ENCODE assay signal across 24 cellular contexts in genomic region chrX:21427086-21427485, GRCh38. TPM values are rescaled to one million over a fixed set of nuclear protein-coding genes. Genes with fewer than 3 reads are reported as not detected.
DNase-seq lines count a peak whose midpoint lies in the region; ATAC-seq, FAIRE-seq and TF ChIP-seq lines count a peak whose summit lies in the region.
"Had no signal": no experiment of that assay in that cellular context is flagged by ENCODE, and none has a peak within 500 bp of the region (broad histone marks: within the 10 kb centered on the region; RNA-seq: fewer than 3 reads in every experiment).

No MANE protein-coding gene starts in this region.

- no peak for TF ChIP-seq POLR2A in A549 (IDR thresholded peaks at IDR 0.05; ENCODE audit: low read length)
- TF ChIP-seq POLR2A in GM12892 (IDR thresholded peaks at IDR 0.05; ENCODE audit: low read depth, low read length): no peak

- TF ChIP-seq CTCF in A549 (IDR thresholded peaks at IDR 0.05): no peak
- no peak for TF ChIP-seq CTCF in astrocyte (IDR thresholded peaks at IDR 0.05; ENCODE audit: insufficient read depth, low read depth, low read length)

- WGBS in A549 (ENCODE audit: missing lambda C conversion rate): 91% methylated on average over 2 of the region's 2 CpGs

- H3K9me3 ChIP-seq in A549: no peaks in the 10 kb centered on the region
- H3K9me3 ChIP-seq in astrocyte (ENCODE audit: insufficient read depth, low read depth, low read length): no peaks in the 10 kb centered on the region
- H3K9me3 ChIP-seq: BLaER1 treated with 17β-estradiol and CSF1 and Interleukin-3, amounts not matched to agents 10 nM and 100 nM had no signal

- H3K36me3 Mint-ChIP-seq in astrocyte (ENCODE audit: low read depth, unreplicated experiment): no peaks in the 10 kb centered on the region
- no peaks in the 10 kb centered on the region for H3K36me3 Mint-ChIP-seq in stimulated activated effector memory CD8-positive, alpha-beta T cell treated with anti-CD3 and anti-CD28 coated beads, Interleukin-12 subunit alpha, Interleukin-12 subunit beta, amount 100 ng/mL, for 72 hours
- H3K36me3 Mint-ChIP-seq: CD8-positive, alpha-beta memory T cell had no signal

- H3K4me3 ChIP-seq in A549 (no peak overlapping the region), astrocyte (ENCODE audit: insufficient read depth, low read depth, low read length) (no peak overlapping the region)
- H3K4me3 ChIP-seq: BLaER1 treated with 17β-estradiol and CSF1 and Interleukin-3, amounts not matched to agents 10 nM and 100 nM; GM12878 had no signal

- H3K27ac Mint-ChIP-seq in astrocyte (ENCODE audit: unreplicated experiment): no peak overlapping the region
- H3K27ac Mint-ChIP-seq in stimulated activated effector memory CD8-positive, alpha-beta T cell treated with anti-CD3 and anti-CD28 coated beads, Interleukin-12 subunit alpha, Interleukin-12 subunit beta, amount 100 ng/mL, for 72 hours: no peak overlapping the region
- H3K27ac Mint-ChIP-seq: B cell; CD4-positive, alpha-beta T cell; CD8-positive, alpha-beta memory T cell had no signal

- no peaks in the 10 kb centered on the region for H3K36me3 ChIP-seq in astrocyte (ENCODE audit: insufficient read depth, low read length)
- H3K36me3 ChIP-seq: BLaER1 treated with 17β-estradiol and CSF1 and Interleukin-3, amounts not matched to agents 10 nM and 100 nM had no signal

- ATAC-seq in A549: no peak
- ATAC-seq in stimulated activated effector memory CD8-positive, alpha-beta T cell treated with anti-CD3 and anti-CD28 coated beads, Interleukin-12 subunit alpha, Interleukin-12 subunit beta, amount 100 ng/mL, for 72 hours: no peak
- ATAC-seq: GM12878 had no signal

- no peak overlapping the region for H3K4me3 Mint-ChIP-seq in astrocyte (ENCODE audit: unreplicated experiment)
- no peak overlapping the region for H3K4me3 Mint-ChIP-seq in stimulated activated effector memory CD8-positive, alpha-beta T cell treated with anti-CD3 and anti-CD28 coated beads, Interleukin-12 subunit alpha, Interleukin-12 subunit beta, amount 100 ng/mL, for 72 hours
- H3K4me3 Mint-ChIP-seq: B cell; CD4-positive, alpha-beta T cell; CD8-positive, alpha-beta memory T cell had no signal

- CTCF ChIA-PET in A549 (lab: Yijun Ruan, JAX): no interaction called here

- FAIRE-seq in A549 (lab: Jason Lieb, UNC) (peak; percentile 86), GM12892 (lab: Jason Lieb, UNC) (peak; percentile 63), astrocyte (lab: Jason Lieb, UNC) (peak; percentile 90), HTR-8/SVneo (lab: Jason Lieb, UNC) (no peak)
- FAIRE-seq: A204.1 had no signal

- DNase-seq in A549 (ENCODE audit: low read depth in 1 of 2, low spot score in 1 of 2) (no peak), GM12892 (ENCODE audit: insufficient read length) (no peak), astrocyte (ENCODE audit: low read depth) (no peak), HTR-8/SVneo (ENCODE audit: insufficient read length, low spot score) (no peak), activated gamma-delta T cell treated with Interleukin-2 at 50 U/mL for 16 hours (no peak)
- DNase-seq in stimulated activated effector memory CD8-positive, alpha-beta T cell treated with anti-CD3 and anti-CD28 coated beads, Interleukin-12 subunit alpha, Interleukin-12 subunit beta, amount 100 ng/mL, for 72 hours (ENCODE audit: low spot score in 2 of 2): no peak
- DNase-seq: 8988T; AML-193; CD4-positive, alpha-beta T cell; CD8-positive, alpha-beta memory T cell; COR-L47; DMS 273 treated with DMSO at 0.1 percent for 48 hours; DMS153; DMS53; DMS79; DND-41; EL; GDM1 had no signal

- no peak for TF ChIP-seq RAD21 in A549 (conservative IDR thresholded peaks at IDR 0.05 in 1 of 2, IDR thresholded peaks at IDR 0.05 in 1 of 2)

- no peaks in the 10 kb centered on the region for H3K4me1 Mint-ChIP-seq in astrocyte (ENCODE audit: low read depth, unreplicated experiment)
- H3K4me1 Mint-ChIP-seq in stimulated activated effector memory CD8-positive, alpha-beta T cell treated with anti-CD3 and anti-CD28 coated beads, Interleukin-12 subunit alpha, Interleukin-12 subunit beta, amount 100 ng/mL, for 72 hours: no peaks in the 10 kb centered on the region
- H3K4me1 Mint-ChIP-seq: CD8-positive, alpha-beta memory T cell had no signal

- no peak overlapping the region for H3K9ac ChIP-seq in astrocyte (ENCODE audit: low read length)
- H3K9ac ChIP-seq: BLaER1 treated with 17β-estradiol and CSF1 and Interleukin-3, amounts not matched to agents 10 nM and 100 nM had no signal

- H4K20me1 ChIP-seq in astrocyte (ENCODE audit: insufficient read depth, low read length): no peaks in the 10 kb centered on the region
- H4K20me1 ChIP-seq: BLaER1 treated with 17β-estradiol and CSF1 and Interleukin-3, amounts not matched to agents 10 nM and 100 nM had no signal

- no peak for TF ChIP-seq EP300 in A549 (IDR thresholded peaks at IDR 0.05)

- H3K4me1 ChIP-seq in A549 (no peaks in the 10 kb centered on the region), astrocyte (ENCODE audit: insufficient read depth, low read length) (no peaks in the 10 kb centered on the region)
- H3K4me1 ChIP-seq: BLaER1 treated with 17β-estradiol and CSF1 and Interleukin-3, amounts not matched to agents 10 nM and 100 nM had no signal

- no peaks in the 10 kb centered on the region for H3K27me3 Mint-ChIP-seq in astrocyte (ENCODE audit: low read depth, unreplicated experiment)
- H3K27me3 Mint-ChIP-seq: B cell; CD4-positive, alpha-beta T cell had no signal

- POLR2A ChIA-PET in A549 (lab: Yijun Ruan, JAX): no interaction called here

- H3K79me2 ChIP-seq in astrocyte (ENCODE audit: insufficient read depth, low read length): no peaks in the 10 kb centered on the region

- no peaks in the 10 kb centered on the region for H3K9me3 Mint-ChIP-seq in astrocyte (ENCODE audit: unreplicated experiment)
- peaks cover 7% of the 10 kb centered on the region for H3K9me3 Mint-ChIP-seq in stimulated activated effector memory CD8-positive, alpha-beta T cell treated with anti-CD3 and anti-CD28 coated beads, Interleukin-12 subunit alpha, Interleukin-12 subunit beta, amount 100 ng/mL, for 72 hours
- H3K9me3 Mint-ChIP-seq: CD4-positive, alpha-beta T cell had no signal

- no peak overlapping the region for H3K4me2 ChIP-seq in A549
- no peak overlapping the region for H3K4me2 ChIP-seq in astrocyte (ENCODE audit: low read length)
- H3K4me2 ChIP-seq: BLaER1 treated with 17β-estradiol and CSF1 and Interleukin-3, amounts not matched to agents 10 nM and 100 nM had no signal

- H2AFZ ChIP-seq in astrocyte (ENCODE audit: low read depth, low read length): no peak overlapping the region

- no peaks in the 10 kb centered on the region for H3K27me3 ChIP-seq in astrocyte (ENCODE audit: insufficient read depth, low read length)
- H3K27me3 ChIP-seq: BLaER1 treated with 17β-estradiol and CSF1 and Interleukin-3, amounts not matched to agents 10 nM and 100 nM had no signal

- H3K27ac ChIP-seq in A549 (no peak overlapping the region), astrocyte (ENCODE audit: low read depth, low read length) (no peak overlapping the region)
- H3K27ac ChIP-seq: BLaER1 treated with 17β-estradiol and CSF1 and Interleukin-3, amounts not matched to agents 10 nM and 100 nM; C4-2B had no signal

TF ChIP-seq in A549, 52 proteins besides CTCF, POLR2A, EP300 and RAD21:
- TF ChIP-seq SREBF2 (IDR thresholded peaks at IDR 0.05) (no peak), MAFK (IDR thresholded peaks at IDR 0.05; ENCODE audit: partially characterized antibody) (peak; percentile 52), HOXB5 (CRISPR knock-in tag; IDR thresholded peaks at IDR 0.05) (no peak)

RNA-seq across cellular contexts. Expression of gene CNKSR2, which starts 52.9 kb away (rescaled TPM):
- polyA plus RNA-seq in A549 (2011; rRNA removed): 11.4 and 12.7 TPM in 2 replicates
- polyA plus RNA-seq in A549 (2012; cell fraction: cytosol; rRNA removed): 2.9 and 3.7 TPM in 2 replicates
- polyA plus RNA-seq in A549 (2012; cell fraction: nucleus; rRNA removed): 12.5 and 13.3 TPM in 2 replicates
- polyA plus RNA-seq in A549 (2017; fragmentation: RNase III; extraction: RNeasy Plus Mini Kit Qiagen cat#74134 plus additional on column Dnase treatment): 4.9 to 6.0 TPM (median 5.8 TPM) in 3 replicates
- 24.3 and 25.7 TPM in 2 replicates for polyA minus RNA-seq in A549 (2011; rRNA and poly(A)+ RNA removed)
- polyA plus RNA-seq in GM12892 (2012; ENCODE audit: missing spikeins): not detected
- total RNA-seq in astrocyte: 2.2 and 4.1 TPM in 2 replicates
- total RNA-seq: G401 had no signal
